In the genomic region with DNA sequence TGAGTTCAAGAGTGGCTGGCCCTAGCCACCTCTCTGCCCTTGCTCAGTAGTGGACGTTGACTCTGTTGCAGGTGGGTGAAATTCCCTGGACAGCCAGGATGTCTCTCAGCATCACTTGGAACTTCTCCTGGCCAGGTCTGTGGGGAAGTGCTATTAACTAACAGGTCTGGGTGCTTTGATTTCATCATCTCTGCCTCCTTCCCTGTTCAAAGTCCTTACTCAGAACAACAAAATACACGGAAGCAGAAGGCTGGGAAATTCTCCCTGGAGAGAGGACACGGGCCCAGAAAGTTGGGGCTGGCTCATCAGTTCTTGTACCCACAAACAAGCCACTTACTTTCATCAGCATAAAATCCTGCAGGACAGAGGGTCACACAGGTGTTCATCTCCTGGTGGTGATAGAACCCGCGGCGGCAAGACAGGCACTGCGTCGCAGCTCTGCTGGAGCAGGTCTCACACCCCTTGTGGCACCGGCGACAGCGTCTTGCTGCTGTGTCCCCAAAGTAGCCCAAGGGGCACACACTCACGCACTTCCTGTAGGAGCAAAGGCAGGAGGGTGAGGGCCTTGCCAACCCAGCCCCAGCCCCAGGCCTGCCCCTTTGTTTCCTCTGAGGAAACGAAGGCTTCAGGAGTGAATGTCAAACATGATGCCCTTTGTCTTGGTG, we compare ENCODE assay signal across 11 cellular contexts.
"Had no signal": no experiment of that assay in that cellular context is flagged by ENCODE, and none has a peak within 500 bp of the region (broad histone marks: within the 10 kb centered on the region; RNA-seq: fewer than 3 reads in every experiment).

No MANE protein-coding gene starts in this region.

- FAIRE-seq: colon had no signal

- H3K36me3 Mint-ChIP-seq: memory B cell, type B pancreatic cell had no signal

- H3K27ac Mint-ChIP-seq: activated naive CD4-positive, alpha-beta T cell treated with anti-CD3 and anti-CD28 coated beads for 36 hours; activated T-helper 17 cell treated with anti-CD3 and anti-CD28 coated beads, Interleukin-2, amount 50 U/mL, for 72 hours; memory B cell; nephron; T-helper 1 cell treated with Interleukin-12 subunit alpha and Interleukin-12 subunit beta and Interleukin-4 antibody, amounts not matched to agents 30 μg/mL and 1 μg/mL, for 36 hours; type B pancreatic cell had no signal

- DNase-seq: activated CD4-positive, alpha-beta T cell treated with anti-CD3 and anti-CD28 coated beads for 48 hours; activated naive CD4-positive, alpha-beta T cell treated with anti-CD3 and anti-CD28 coated beads for 36 hours; hippocampal formation; left cardiac atrium had no signal

- H3K9me3 Mint-ChIP-seq: activated naive CD4-positive, alpha-beta T cell treated with anti-CD3 and anti-CD28 coated beads for 36 hours; activated T-helper 17 cell treated with anti-CD3 and anti-CD28 coated beads, Interleukin-2, amount 50 U/mL, for 72 hours; memory B cell; nephron; T-helper 1 cell treated with Interleukin-12 subunit alpha and Interleukin-12 subunit beta and Interleukin-4 antibody, amounts not matched to agents 30 μg/mL and 1 μg/mL, for 36 hours; type B pancreatic cell had no signal

- ATAC-seq: activated T-helper 17 cell treated with anti-CD3 and anti-CD28 coated beads, Interleukin-2, amount 50 U/mL, for 72 hours; left cardiac atrium; SK-N-SH treated with all-trans-retinoic acid at 6 μM for 48 hours had no signal

- H3K4me3 Mint-ChIP-seq: activated naive CD4-positive, alpha-beta T cell treated with anti-CD3 and anti-CD28 coated beads for 36 hours; activated T-helper 17 cell treated with anti-CD3 and anti-CD28 coated beads, Interleukin-2, amount 50 U/mL, for 72 hours; memory B cell; nephron; T-helper 1 cell treated with Interleukin-12 subunit alpha and Interleukin-12 subunit beta and Interleukin-4 antibody, amounts not matched to agents 30 μg/mL and 1 μg/mL, for 36 hours; type B pancreatic cell had no signal
